In the genomic region with DNA sequence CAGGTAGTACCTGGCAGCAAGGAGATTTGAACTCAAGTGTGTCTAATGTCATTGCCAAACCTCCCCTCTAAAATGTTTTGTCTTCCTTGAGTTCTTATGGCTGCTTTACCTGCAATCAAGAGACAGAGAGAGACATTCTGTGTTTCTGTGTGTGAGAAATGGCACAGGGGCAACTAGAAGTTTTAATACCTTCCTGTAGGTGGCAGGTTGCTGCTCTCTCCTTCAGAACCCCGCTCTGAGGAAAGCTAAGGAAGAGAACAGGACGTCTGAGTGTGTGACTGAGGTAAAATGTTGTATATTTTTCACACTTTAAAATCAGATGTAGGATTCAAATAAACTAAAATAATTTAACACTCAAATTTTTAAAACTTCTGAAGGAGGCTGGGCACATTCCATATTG, we compare ENCODE assay signal across 8 cellular contexts. TPM values are rescaled to one million over a fixed set of nuclear protein-coding genes. Genes with fewer than 3 reads are reported as not detected.
DNase-seq lines count a peak whose midpoint lies in the region; ATAC-seq and TF ChIP-seq lines count a peak whose summit lies in the region.

No MANE protein-coding gene starts in this region.

- peak; percentile 77 for ATAC-seq in GM19035 (IDR thresholded peaks at IDR 0.05; ENCODE audit: unreplicated experiment)

- TF ChIP-seq CTCF in cardiac fibroblast (IDR thresholded peaks at IDR 0.05; ENCODE audit: low read depth, low read length): peak; percentile 67

- DNase-seq in AG20443 (ENCODE audit: low spot score) (peak; percentile 41), LHCN-M2 (ENCODE audit: low read depth) (peak; percentile 31), cardiac fibroblast (ENCODE audit: low read depth in 2 of 2) (peak; percentile 51 to 57), lung microvascular endothelial cell (ENCODE audit: low read depth in 2 of 2) (peak; percentile 15 to 33), T1000 (lab: John Stamatoyannopoulos, UW) (no peak), middle frontal gyrus (ENCODE audit: extremely low spot score, low spot score) (no peak)
- DNase-seq in activated effector memory CD4-positive, alpha-beta T cell treated with anti-CD3 and anti-CD28 coated beads, Interleukin-2, amount 50 U/mL, for 16 hours: no peak

- H3K4me3 ChIP-seq in cardiac fibroblast (replicated peaks in 1 of 2; ENCODE audit: low read depth in 2 of 2, low read length in 2 of 2): no peak overlapping the region

RNA-seq across cellular contexts. Expression of gene DTNA, which starts 19.2 kb away (rescaled TPM):
- total RNA-seq in LHCN-M2 (2014; rRNA removed) (6.9 and 7.1 TPM in 2 replicates), lung microvascular endothelial cell (0.40 and 0.44 TPM in 2 replicates)
- polyA plus RNA-seq in LHCN-M2 (2012): 3.4 TPM

Comparison
In these comparisons a context has a peak if more than half of its experiments do, and no peak if none do; other contexts are left out.
1. DNase-seq: peak in AG20443 (single experiment), LHCN-M2 (single experiment), cardiac fibroblast (2 of 2) and lung microvascular endothelial cell (2 of 2); none in T1000 (single experiment), activated effector memory CD4-positive, alpha-beta T cell treated with anti-CD3 and anti-CD28 coated beads, Interleukin-2, amount 50 U/mL, for 16 hours (single experiment) and middle frontal gyrus (single experiment).